In the genomic region with DNA sequence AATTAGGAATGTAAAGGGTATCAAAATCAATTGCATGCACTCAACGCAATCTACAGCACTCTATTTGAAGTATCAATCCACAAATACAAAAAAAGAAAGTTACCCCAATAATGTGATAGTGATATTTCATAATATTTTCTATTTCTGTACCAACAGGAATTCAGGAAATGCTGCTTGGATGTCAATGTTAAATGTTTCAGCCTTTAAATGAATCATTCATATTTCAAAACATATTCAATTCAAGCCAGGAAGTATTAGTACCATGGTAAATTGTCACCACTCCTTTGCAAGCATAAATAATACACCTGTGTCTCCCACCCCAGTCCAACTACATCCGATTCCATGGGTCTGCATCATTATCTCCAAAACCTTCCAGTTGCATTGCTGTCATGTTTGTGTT, we compare ENCODE assay signal across 28 cellular contexts.
"Had no signal": no experiment of that assay in that cellular context is flagged by ENCODE, and none has a peak within 500 bp of the region (broad histone marks: within the 10 kb centered on the region; RNA-seq: fewer than 3 reads in every experiment).

No MANE protein-coding gene starts in this region.

- H3K27me3 ChIP-seq: left lung, right atrium auricular region, right lobe of liver, stomach, testis, thyroid gland, transverse colon, upper lobe of left lung, vagina had no signal

- H3K4me3 ChIP-seq: left lung, lower lobe of right lung, right atrium auricular region, right lobe of liver, skin epidermis, stomach, testis, thyroid gland, transverse colon, upper lobe of left lung, vagina had no signal

- H3K9me3 Mint-ChIP-seq: nephron; neural crest cell; stimulated activated naive B cell treated with anti-CD40 and anti-IgM and Interleukin-4, amounts not matched to agents 10 μg/mL and 1 μg/mL and 100 μg/mL, for 72 hours had no signal

- H3K4me1 Mint-ChIP-seq: naive thymus-derived CD8-positive, alpha-beta T cell; nephron; neural crest cell; stimulated activated naive B cell treated with anti-CD40 and anti-IgM and Interleukin-4, amounts not matched to agents 10 μg/mL and 1 μg/mL and 100 μg/mL, for 72 hours had no signal

- H3K79me2 ChIP-seq: parathyroid adenoma had no signal

- H3K27ac Mint-ChIP-seq: naive thymus-derived CD8-positive, alpha-beta T cell; nephron; progenitor cell of endocrine pancreas; stimulated activated naive B cell treated with anti-CD40 and anti-IgM and Interleukin-4, amounts not matched to agents 10 μg/mL and 1 μg/mL and 100 μg/mL, for 72 hours had no signal

- H3K36me3 ChIP-seq: left lung, lower lobe of right lung, right atrium auricular region, right lobe of liver, stomach, thyroid gland, transverse colon, upper lobe of left lung, vagina had no signal

- H3K9ac ChIP-seq: parathyroid adenoma had no signal

- H3K27ac ChIP-seq: left lung, lower lobe of right lung, parathyroid adenoma, right atrium auricular region, right lobe of liver, skin epidermis, stomach, testis, thyroid gland, transverse colon, upper lobe of left lung, vagina had no signal

- H3K27me3 Mint-ChIP-seq: naive thymus-derived CD8-positive, alpha-beta T cell; progenitor cell of endocrine pancreas; stimulated activated naive B cell treated with anti-CD40 and anti-IgM and Interleukin-4, amounts not matched to agents 10 μg/mL and 1 μg/mL and 100 μg/mL, for 72 hours had no signal

- H3K4me1 ChIP-seq: left lung, lower lobe of right lung, parathyroid adenoma, right atrium auricular region, right lobe of liver, stomach, testis, thyroid gland, transverse colon, upper lobe of left lung, vagina had no signal

- H2AFZ ChIP-seq: parathyroid adenoma had no signal

- H3K9me3 ChIP-seq: left lung, lower lobe of right lung, right atrium auricular region, right lobe of liver, stomach, testis, thyroid gland, upper lobe of left lung, vagina had no signal

- DNase-seq: hippocampal formation; kidney; left colon; left lung; lower lobe of right lung; mammary epithelial cell; mesenchymal stem cell; naive thymus-derived CD8-positive, alpha-beta T cell; nucleus accumbens; right lobe of liver; stimulated activated CD4-positive, alpha-beta T cell treated with anti-CD3 and anti-CD28 coated beads, Interleukin-12 subunit alpha, Interleukin-12 subunit beta, amount 100 ng/mL, for 4 hours; stimulated activated CD4-positive, alpha-beta T cell treated with anti-CD3 and anti-CD28 coated beads, Interleukin-15, amount 100 ng/mL, for 24 hours; stimulated activated CD4-positive, alpha-beta T cell treated with anti-CD3 and anti-CD28 coated beads, Interleukin-2, amount 100 ng/mL, for 24 hours; stimulated activated CD4-positive, alpha-beta T cell treated with anti-CD3 and anti-CD28 coated beads, Interleukin-4, amount 100 ng/mL, for 1 hour; stimulated activated naive B cell treated with anti-CD40 and anti-IgM and Interleukin-4, amounts not matched to agents 10 μg/mL and 1 μg/mL and 100 μg/mL, for 72 hours; stimulated activated naive CD8-positive, alpha-beta T cell treated with anti-CD3 and anti-CD28 coated beads, Interleukin-15, Interleukin-2, amounts not matched to agents 100 U/mL and 50 U/mL, for 24 hours; stomach; testis; thyroid gland; transverse colon; upper lobe of left lung had no signal

- H3K4me3 Mint-ChIP-seq: naive thymus-derived CD8-positive, alpha-beta T cell; nephron; neural crest cell; stimulated activated naive B cell treated with anti-CD40 and anti-IgM and Interleukin-4, amounts not matched to agents 10 μg/mL and 1 μg/mL and 100 μg/mL, for 72 hours had no signal

- H3K36me3 Mint-ChIP-seq: naive thymus-derived CD8-positive, alpha-beta T cell; stimulated activated naive B cell treated with anti-CD40 and anti-IgM and Interleukin-4, amounts not matched to agents 10 μg/mL and 1 μg/mL and 100 μg/mL, for 72 hours had no signal
